Comparison of ENCODE assay signal across 8 cellular contexts in genomic region chr10:86693721-86694369, GRCh38. TPM values are rescaled to one million over a fixed set of nuclear protein-coding genes. Genes with fewer than 3 reads are reported as not detected.
A peak's percentile ranks its signal among the peaks of the same experiment; 100 is the strongest.
DNase-seq lines count a peak whose midpoint lies in the region; ATAC-seq, FAIRE-seq and TF ChIP-seq lines count a peak whose summit lies in the region.

No MANE protein-coding gene starts in this region.

- H3K4me1 Mint-ChIP-seq in CD4-positive, CD25-positive, alpha-beta regulatory T cell, result peaks cover 0 to 5% (median 0%) of the 10 kb centered on the region in 4 donors

- no peak for TF ChIP-seq EP300 in upper lobe of left lung (IDR thresholded peaks at IDR 0.05)

- TF ChIP-seq RAD21 in HCT116 (IDR thresholded peaks at IDR 0.05; ENCODE audit: low read depth), result peak; percentile 68

- RAD21 ChIA-PET in HCT116 (lab: Charles Lee; ENCODE audit: low non-redundant PET in 1 of 2, low total read pairs in 2 of 2, uncharacterized antibody in 2 of 2, unreplicated experiment in 2 of 2), result no interaction called here

- TF ChIP-seq POLR2A in HCT116 (IDR thresholded peaks at IDR 0.05; ENCODE audit: borderline replicate concordance, extremely low read depth, insufficient read depth, insufficient read length), result no peak
- no peak for TF ChIP-seq POLR2A in breast epithelium (IDR thresholded peaks at IDR 0.05)
- TF ChIP-seq POLR2A in lower leg skin (IDR thresholded peaks at IDR 0.05), result no peak
- TF ChIP-seq POLR2A in upper lobe of left lung (IDR thresholded peaks at IDR 0.05), result no peak

- H3K27me3 ChIP-seq in CD4-positive, CD25-positive, alpha-beta regulatory T cell (ENCODE audit: control insufficient read depth, insufficient read depth, low read length), result no peaks in the 10 kb centered on the region
- H3K27me3 ChIP-seq in HCT116 (ENCODE audit: insufficient read depth, low read length) (no peaks in the 10 kb centered on the region), breast epithelium (no peaks in the 10 kb centered on the region), upper lobe of left lung (no peaks in the 10 kb centered on the region)

- no peak overlapping the region for H2AFZ ChIP-seq in HCT116 (ENCODE audit: low read depth, low read length, poor library complexity, severe bottlenecking)

- H3K79me2 ChIP-seq in HCT116 (ENCODE audit: insufficient read depth, low read length), result no peaks in the 10 kb centered on the region

- H3K4me2 ChIP-seq in HCT116 (ENCODE audit: low read length), result no peak overlapping the region

- no peak for ATAC-seq in CD4-positive, CD25-positive, alpha-beta regulatory T cell (ENCODE audit: low read depth in 2 of 2)
- ATAC-seq in HCT116 (peak; percentile 86), upper lobe of left lung (ENCODE audit: low FRiP score in 2 of 2) (peak in 1 of 2 donors; percentile 73), GM21619 (IDR thresholded peaks at IDR 0.05; ENCODE audit: unreplicated experiment) (no peak)

- WGBS in lower leg skin, 2 donors, result 13 to 18% methylated on average over 10 of the region's 10 CpGs
- 27% methylated on average over 10 of the region's 10 CpGs for WGBS in upper lobe of left lung, 2 donors

- H3K4me1 ChIP-seq in CD4-positive, CD25-positive, alpha-beta regulatory T cell (ENCODE audit: control insufficient read depth, insufficient read depth, low read length, poor library complexity, severe bottlenecking), result no peaks in the 10 kb centered on the region
- H3K4me1 ChIP-seq in HCT116 (ENCODE audit: control insufficient read depth in 1 of 2, insufficient read depth in 2 of 2, low read length in 2 of 2), result no peaks in the 10 kb centered on the region
- no peaks in the 10 kb centered on the region for H3K4me1 ChIP-seq in breast epithelium
- peaks cover 0 to 11% (median under 1%) of the 10 kb centered on the region in 4 donors for H3K4me1 ChIP-seq in upper lobe of left lung

- DNase-seq in CD4-positive, CD25-positive, alpha-beta regulatory T cell, result peak in 2 of 3 donors; percentile 23 to 43
- DNase-seq in HCT116 (ENCODE audit: low read depth, low spot score) (no peak), SKM-1 treated with dmso at 0.1 percent for 144 hours (lab: John Stamatoyannopoulos, UW; ENCODE audit: unreplicated experiment) (peak; percentile 54), breast epithelium (ENCODE audit: low spot score in 2 of 2) (peak in 1 of 2 donors; percentile 24), lower leg skin (ENCODE audit: low spot score in 2 of 2) (peak; percentile 54 to 91), upper lobe of left lung (peak in 1 of 2 donors; percentile 38), frontal cortex (ENCODE audit: low spot score in 2 of 2) (no peak)

- CTCF ChIA-PET in HCT116 (lab: Charles Lee), result interaction anchor here (0.9 to 1.5 kb wide), 4 partner anchors 9 to 206 kb away, joined by 3 to 9 read pairs (median 4); no protein-coding TSS in a partner anchor

- H3K4me3 Mint-ChIP-seq in CD4-positive, CD25-positive, alpha-beta regulatory T cell, result no peak overlapping the region

- no peaks in the 10 kb centered on the region for H3K9me2 ChIP-seq in HCT116 (ENCODE audit: insufficient read depth)

- POLR2A ChIA-PET in HCT116 (lab: Charles Lee), result interaction anchor here (0.8 kb wide), 1 partner anchor 267 kb away, joined by 4 read pairs; no protein-coding TSS in a partner anchor

- no peaks in the 10 kb centered on the region for H3K36me3 Mint-ChIP-seq in CD4-positive, CD25-positive, alpha-beta regulatory T cell

- peak overlapping the region in 1 of 3 donors; percentile 26 for H3K27ac Mint-ChIP-seq in CD4-positive, CD25-positive, alpha-beta regulatory T cell

- H3K9me3 ChIP-seq in CD4-positive, CD25-positive, alpha-beta regulatory T cell (ENCODE audit: control insufficient read depth in 2 of 2, low read length in 2 of 2), result no peaks in the 10 kb centered on the region
- H3K9me3 ChIP-seq in HCT116 (ENCODE audit: control insufficient read depth in 1 of 2, insufficient read depth in 1 of 2, low read depth in 1 of 2, low read length in 2 of 2) (no peaks in the 10 kb centered on the region), breast epithelium (no peaks in the 10 kb centered on the region), upper lobe of left lung (no peaks in the 10 kb centered on the region)

- H3K9me3 Mint-ChIP-seq in CD4-positive, CD25-positive, alpha-beta regulatory T cell, result peaks cover 0 to 2% (median 0%) of the 10 kb centered on the region in 7 donors

- no peak for FAIRE-seq in frontal cortex (lab: Jason Lieb, UNC)

- H3K4me3 ChIP-seq in CD4-positive, CD25-positive, alpha-beta regulatory T cell (ENCODE audit: low read depth, low read length), result no peak overlapping the region
- no peak overlapping the region for H3K4me3 ChIP-seq in HCT116 (replicated peaks in 1 of 2; ENCODE audit: low read depth in 1 of 2, low read length in 2 of 2)
- H3K4me3 ChIP-seq in breast epithelium, result no peak overlapping the region
- no peak overlapping the region for H3K4me3 ChIP-seq in lower leg skin (ENCODE audit: low read depth, poor library complexity, severe bottlenecking)
- H3K4me3 ChIP-seq in upper lobe of left lung, result no peak overlapping the region

- H3K27ac ChIP-seq in CD4-positive, CD25-positive, alpha-beta regulatory T cell (ENCODE audit: insufficient read depth, low read length, poor library complexity, severe bottlenecking), result no peak overlapping the region
- H3K27ac ChIP-seq in HCT116 (ENCODE audit: low read depth, low read length) (no peak overlapping the region), breast epithelium (peak overlapping the region in 1 of 2 donors; percentile 25), upper lobe of left lung (no peak overlapping the region)

- no peak overlapping the region for H3K9ac ChIP-seq in HCT116 (ENCODE audit: low read length)

- no peaks in the 10 kb centered on the region for H3K36me3 ChIP-seq in CD4-positive, CD25-positive, alpha-beta regulatory T cell (ENCODE audit: control insufficient read depth, insufficient read depth, low read length)
- no peaks in the 10 kb centered on the region for H3K36me3 ChIP-seq in HCT116 (ENCODE audit: control insufficient read depth in 1 of 2, insufficient read depth in 2 of 2, low read length in 2 of 2)
- no peaks in the 10 kb centered on the region for H3K36me3 ChIP-seq in breast epithelium
- H3K36me3 ChIP-seq in upper lobe of left lung, result no peaks in the 10 kb centered on the region

- no TSS peak for BruUV-seq in HCT116 (replicated peaks; lab: Mats Ljungman, UMichigan)

- H3K27me3 Mint-ChIP-seq in CD4-positive, CD25-positive, alpha-beta regulatory T cell, result no peaks in the 10 kb centered on the region

- H4K20me1 ChIP-seq in HCT116 (ENCODE audit: insufficient read depth), result no peaks in the 10 kb centered on the region

- TF ChIP-seq CTCF in HCT116 (IDR thresholded peaks at IDR 0.05 in 2 of 3, conservative IDR thresholded peaks at IDR 0.05 in 1 of 3; ENCODE audit: borderline replicate concordance in 1 of 3, insufficient read depth in 1 of 3, low read depth in 2 of 3, low read length in 2 of 3) (peak; percentile 73 to 77 (median 76)), breast epithelium (IDR thresholded peaks at IDR 0.05) (peak; percentile 27 to 61 (median 40)), lower leg skin (IDR thresholded peaks at IDR 0.05) (no peak), upper lobe of left lung (IDR thresholded peaks at IDR 0.05) (peak in 5 of 6 experiments; percentile 44 to 64 (median 59))

- intact Hi-C loops in HCT116 (cut with micrococcal nuclease), result no loop called here
- intact Hi-C loops in breast epithelium (cut with DNase I; ENCODE audit: low total_unique reads), result no loop called here
- intact Hi-C loops in lower leg skin (cut with DNase I; ENCODE audit: low total_unique reads), result loop anchor here (10.0 kb wide), 1 partner anchor 201 kb away; no protein-coding TSS in a partner anchor

TF ChIP-seq in HCT116, 20 proteins besides CTCF, POLR2A, EP300 and RAD21 (continues in another document):
- TF ChIP-seq TCF7L2 (IDR thresholded peaks at IDR 0.05; ENCODE audit: borderline replicate concordance, extremely low read depth, insufficient read depth, insufficient read length) (no peak), POLR2AphosphoS5 (IDR thresholded peaks at IDR 0.05; ENCODE audit: low read depth, low read length) (no peak), JUND (IDR thresholded peaks at IDR 0.05) (no peak), CBX3 (IDR thresholded peaks at IDR 0.05; ENCODE audit: low read depth) (no peak), YY1 (IDR thresholded peaks at IDR 0.05; ENCODE audit: extremely low read depth, insufficient replicate concordance, low read depth, low read length) (no peak), EGR1 (IDR thresholded peaks at IDR 0.05; ENCODE audit: low read depth) (no peak), EZH2 (IDR thresholded peaks at IDR 0.05) (no peak), ATF3 (IDR thresholded peaks at IDR 0.05) (no peak)

RNA-seq across cellular contexts. Expression of gene LDB3, which starts 25.5 kb away (rescaled TPM):
- not detected for total RNA-seq in CD4-positive, CD25-positive, alpha-beta regulatory T cell
- polyA plus RNA-seq in CD4-positive, CD25-positive, alpha-beta regulatory T cell, result not detected
- total RNA-seq in HCT116 (2021; ENCODE audit: unreplicated experiment), result 0.20 TPM
- 0.08 and 0.30 TPM in 2 replicates for polyA plus RNA-seq in HCT116 (2012)
- 1 to 10 TPM in 2 of 3 donors, under 1 TPM in 1; 0.98 to 2.9 (median 1.3) TPM for total RNA-seq in breast epithelium
- 1 to 10 TPM in 1 of 4 donors, under 1 TPM in 3; 0.46 to 2.9 (median 0.83) TPM for total RNA-seq in lower leg skin
- total RNA-seq in upper lobe of left lung, result 1 to 10 TPM in 3 of 6 donors, under 1 TPM in 3; 0.67 to 2.1 (median 1.1) TPM
- total RNA-seq in frontal cortex, result under 0.01 TPM

RNA-seq across cellular contexts. Expression of gene OPN4, which starts 39.5 kb away (rescaled TPM):
- total RNA-seq in CD4-positive, CD25-positive, alpha-beta regulatory T cell, result not detected
- not detected for polyA plus RNA-seq in CD4-positive, CD25-positive, alpha-beta regulatory T cell
- not detected for total RNA-seq in HCT116 (2021; ENCODE audit: unreplicated experiment)
- polyA plus RNA-seq in HCT116 (2012), result not detected in 2 replicates
- not detected for total RNA-seq in breast epithelium
- total RNA-seq in lower leg skin, result under 1 TPM; 0.29 to 0.80 (median 0.35) TPM
- not detected for total RNA-seq in upper lobe of left lung
- total RNA-seq in frontal cortex, result not detected

Comparison
In these comparisons a context has a peak if more than half of its experiments do, and no peak if none do; other contexts are left out.
1. DNase-seq: peak in CD4-positive, CD25-positive, alpha-beta regulatory T cell (2 of 3), SKM-1 treated with dmso at 0.1 percent for 144 hours (single experiment) and lower leg skin (2 of 2); none in HCT116 (single experiment) and frontal cortex (0 of 2).
2. CTCF ChIP-seq: peak in HCT116 (3 of 3), breast epithelium (3 of 3) and upper lobe of left lung (5 of 6); none in lower leg skin (0 of 3).